ENCODE assay signal across 28 cellular contexts in genomic region chr16:57257455-57258070, GRCh38. TPM values are rescaled to one million over a fixed set of nuclear protein-coding genes. Genes with fewer than 3 reads are reported as not detected.
DNase-seq lines count a peak whose midpoint lies in the region; ATAC-seq and TF ChIP-seq lines count a peak whose summit lies in the region.
"Had no signal": no experiment of that assay in that cellular context is flagged by ENCODE, and none has a peak within 500 bp of the region (broad histone marks: within the 10 kb centered on the region; RNA-seq: fewer than 3 reads in every experiment).

No MANE protein-coding gene starts in this region.

- peaks cover 10% of the 10 kb centered on the region for H3K4me1 Mint-ChIP-seq in activated naive CD8-positive, alpha-beta T cell treated with anti-CD3 and anti-CD28 coated beads, Interleukin-2, amount 10 ng/mL, durations not matched to agents 7 days and 5 days
- H3K4me1 Mint-ChIP-seq in activated naive CD8-positive, alpha-beta T cell treated with anti-CD3 and anti-CD28 coated beads, Interleukin-2, amount 50 U/mL, for 24 hours, result peaks cover 16% of the 10 kb centered on the region
- H3K4me1 Mint-ChIP-seq in chondrocyte (ENCODE audit: low read depth) (peaks cover 9% of the 10 kb centered on the region), mesothelial cell of epicardium (peaks cover 5% of the 10 kb centered on the region), type B pancreatic cell (ENCODE audit: unreplicated experiment) (peaks cover 8% of the 10 kb centered on the region)
- peaks cover 16% of the 10 kb centered on the region for H3K4me1 Mint-ChIP-seq in activated T-cell treated with anti-CD3 and anti-CD28 coated beads, Interleukin-2, amount 50 U/mL, for 72 hours (ENCODE audit: low read depth)

- H3K9me3 Mint-ChIP-seq in activated naive CD8-positive, alpha-beta T cell treated with anti-CD3 and anti-CD28 coated beads, Interleukin-2, amount 10 ng/mL, durations not matched to agents 7 days and 5 days, result no peaks in the 10 kb centered on the region
- no peaks in the 10 kb centered on the region for H3K9me3 Mint-ChIP-seq in activated naive CD8-positive, alpha-beta T cell treated with anti-CD3 and anti-CD28 coated beads, Interleukin-2, amount 50 U/mL, for 24 hours
- H3K9me3 Mint-ChIP-seq in chondrocyte (ENCODE audit: low read depth) (no peaks in the 10 kb centered on the region), mesothelial cell of epicardium (no peaks in the 10 kb centered on the region), type B pancreatic cell (no peaks in the 10 kb centered on the region)
- no peaks in the 10 kb centered on the region for H3K9me3 Mint-ChIP-seq in activated T-cell treated with anti-CD3 and anti-CD28 coated beads, Interleukin-2, amount 50 U/mL, for 72 hours
- H3K9me3 Mint-ChIP-seq: activated naive CD4-positive, alpha-beta T cell treated with anti-CD3 and anti-CD28 coated beads, Interleukin-2, amount 50 U/mL, for 24 hours; activated T-helper 2 cell treated with anti-CD3 and anti-CD28 coated beads, Interferon-gamma antibody, Interleukin-2, Interleukin-4, amounts not matched to agents 10 μg/mL and 5 μg/mL and 100 μg/mL, durations not matched to agents 14 hours and 24 hours and 36 hours; natural killer cell; WTC11 had no signal

- H3K4me3 Mint-ChIP-seq in activated naive CD8-positive, alpha-beta T cell treated with anti-CD3 and anti-CD28 coated beads, Interleukin-2, amount 10 ng/mL, durations not matched to agents 7 days and 5 days, result no peak overlapping the region
- H3K4me3 Mint-ChIP-seq in activated naive CD8-positive, alpha-beta T cell treated with anti-CD3 and anti-CD28 coated beads, Interleukin-2, amount 50 U/mL, for 24 hours, result no peak overlapping the region
- no peak overlapping the region for H3K4me3 Mint-ChIP-seq in chondrocyte (ENCODE audit: unreplicated experiment)
- H3K4me3 Mint-ChIP-seq in mesothelial cell of epicardium, result no peak overlapping the region
- H3K4me3 Mint-ChIP-seq in type B pancreatic cell, result no peak overlapping the region
- no peak overlapping the region for H3K4me3 Mint-ChIP-seq in activated T-cell treated with anti-CD3 and anti-CD28 coated beads, Interleukin-2, amount 50 U/mL, for 72 hours
- H3K4me3 Mint-ChIP-seq: activated naive CD4-positive, alpha-beta T cell treated with anti-CD3 and anti-CD28 coated beads, Interleukin-2, amount 50 U/mL, for 24 hours; CD4-positive, CD25-positive, alpha-beta regulatory T cell; natural killer cell; WTC11 had no signal

- H3K36me3 Mint-ChIP-seq in activated naive CD8-positive, alpha-beta T cell treated with anti-CD3 and anti-CD28 coated beads, Interleukin-2, amount 10 ng/mL, durations not matched to agents 7 days and 5 days, result peaks cover 7% of the 10 kb centered on the region
- peaks cover 3% of the 10 kb centered on the region for H3K36me3 Mint-ChIP-seq in activated naive CD8-positive, alpha-beta T cell treated with anti-CD3 and anti-CD28 coated beads, Interleukin-2, amount 50 U/mL, for 24 hours (ENCODE audit: low read depth)
- H3K36me3 Mint-ChIP-seq in chondrocyte (ENCODE audit: low read depth) (peaks cover 1% of the 10 kb centered on the region), mesothelial cell of epicardium (peaks cover 15% of the 10 kb centered on the region), type B pancreatic cell (peaks cover 1% of the 10 kb centered on the region)
- H3K36me3 Mint-ChIP-seq in activated T-cell treated with anti-CD3 and anti-CD28 coated beads, Interleukin-2, amount 50 U/mL, for 72 hours (ENCODE audit: insufficient read depth in 2 of 2), result peaks cover 1% of the 10 kb centered on the region in 2 donors

- H3K27ac Mint-ChIP-seq in activated naive CD8-positive, alpha-beta T cell treated with anti-CD3 and anti-CD28 coated beads, Interleukin-2, amount 10 ng/mL, durations not matched to agents 7 days and 5 days, result no peak overlapping the region
- no peak overlapping the region for H3K27ac Mint-ChIP-seq in activated naive CD8-positive, alpha-beta T cell treated with anti-CD3 and anti-CD28 coated beads, Interleukin-2, amount 50 U/mL, for 24 hours
- H3K27ac Mint-ChIP-seq in chondrocyte (ENCODE audit: unreplicated experiment) (no peak overlapping the region), mesothelial cell of epicardium (peak overlapping the region; percentile 7), type B pancreatic cell (no peak overlapping the region)
- no peak overlapping the region for H3K27ac Mint-ChIP-seq in activated T-cell treated with anti-CD3 and anti-CD28 coated beads, Interleukin-2, amount 50 U/mL, for 72 hours
- H3K27ac Mint-ChIP-seq: activated naive CD4-positive, alpha-beta T cell treated with anti-CD3 and anti-CD28 coated beads, Interleukin-2, amount 50 U/mL, for 24 hours; activated T-helper 2 cell treated with anti-CD3 and anti-CD28 coated beads, Interferon-gamma antibody, Interleukin-2, Interleukin-4, amounts not matched to agents 10 μg/mL and 5 μg/mL and 100 μg/mL, durations not matched to agents 14 hours and 24 hours and 36 hours; CD4-positive, CD25-positive, alpha-beta regulatory T cell; natural killer cell; WTC11 had no signal

- TF ChIP-seq CTCF in chondrocyte (IDR thresholded peaks at IDR 0.05) (no peak), mesothelial cell of epicardium (IDR thresholded peaks at IDR 0.05; ENCODE audit: unreplicated experiment) (no peak), type B pancreatic cell (conservative IDR thresholded peaks at IDR 0.05) (no peak)

- H3K27me3 Mint-ChIP-seq in activated naive CD8-positive, alpha-beta T cell treated with anti-CD3 and anti-CD28 coated beads, Interleukin-2, amount 10 ng/mL, durations not matched to agents 7 days and 5 days, result no peaks in the 10 kb centered on the region
- no peaks in the 10 kb centered on the region for H3K27me3 Mint-ChIP-seq in activated naive CD8-positive, alpha-beta T cell treated with anti-CD3 and anti-CD28 coated beads, Interleukin-2, amount 50 U/mL, for 24 hours
- no peaks in the 10 kb centered on the region for H3K27me3 Mint-ChIP-seq in chondrocyte (ENCODE audit: low read depth)
- H3K27me3 Mint-ChIP-seq in mesothelial cell of epicardium (ENCODE audit: low read depth), result no peaks in the 10 kb centered on the region
- H3K27me3 Mint-ChIP-seq in type B pancreatic cell, result no peaks in the 10 kb centered on the region
- no peaks in the 10 kb centered on the region for H3K27me3 Mint-ChIP-seq in activated T-cell treated with anti-CD3 and anti-CD28 coated beads, Interleukin-2, amount 50 U/mL, for 72 hours (ENCODE audit: low read depth)
- H3K27me3 Mint-ChIP-seq: activated naive CD4-positive, alpha-beta T cell treated with anti-CD3 and anti-CD28 coated beads, Interleukin-2, amount 50 U/mL, for 24 hours had no signal

- DNase-seq in activated naive CD8-positive, alpha-beta T cell treated with anti-CD3 and anti-CD28 coated beads, Interleukin-2, amount 10 ng/mL, durations not matched to agents 7 days and 5 days, result peak; percentile 15
- DNase-seq in activated naive CD8-positive, alpha-beta T cell treated with anti-CD3 and anti-CD28 coated beads, Interleukin-2, amount 50 U/mL, for 24 hours, result no peak
- peak; percentile 78 for DNase-seq in chondrocyte (ENCODE audit: low spot score)
- DNase-seq in mesothelial cell of epicardium (ENCODE audit: low spot score in 2 of 2, unreplicated experiment in 2 of 2), result peak in 1 of 2 experiments; percentile 21
- peak; percentile 52 for DNase-seq in type B pancreatic cell (ENCODE audit: extremely low spot score, unreplicated experiment)
- DNase-seq in activated T-cell treated with anti-CD3 and anti-CD28 coated beads, Interleukin-2, amount 50 U/mL, for 72 hours, result no peak
- DNase-seq: AML-193; anterior cingulate cortex; Calu3; CD4-positive, CD25-positive, alpha-beta regulatory T cell; DMS79; effector memory CD4-positive, alpha-beta T cell; GF-D8; glutamatergic neuron; HCEC 1CT; natural killer cell; NCI-H1048; NCI-H1694 treated with DMSO at 0.1 percent for 48 hours; NCI-H446 treated with DMSO at 0.1 percent for 48 hours; NCI-H82; occipital lobe; stimulated activated naive CD4-positive, alpha-beta T cell treated with Interleukin-2 at 50 U/mL for 16 hours had no signal

- POLR2A ChIA-PET in activated naive CD8-positive, alpha-beta T cell treated with anti-CD3 and anti-CD28 coated beads, Interleukin-2, amount 10 ng/mL, durations not matched to agents 7 days and 5 days (lab: Charles Lee), result interaction anchor here (1.0 kb wide), 1 partner anchor 12 kb away, joined by 3 read pairs; the partner anchor contains the start of gene ARL2BP

- ATAC-seq in activated naive CD8-positive, alpha-beta T cell treated with anti-CD3 and anti-CD28 coated beads, Interleukin-2, amount 10 ng/mL, durations not matched to agents 7 days and 5 days (ENCODE audit: low read depth), result no peak
- ATAC-seq in activated naive CD8-positive, alpha-beta T cell treated with anti-CD3 and anti-CD28 coated beads, Interleukin-2, amount 50 U/mL, for 24 hours, result no peak
- ATAC-seq in GM21723 (IDR thresholded peaks at IDR 0.05; ENCODE audit: unreplicated experiment), result no peak
- no peak for ATAC-seq in activated T-cell treated with anti-CD3 and anti-CD28 coated beads, Interleukin-2, amount 50 U/mL, for 72 hours (replicated peaks in 1 of 2)
- ATAC-seq in HG03571 (IDR thresholded peaks at IDR 0.05; ENCODE audit: unreplicated experiment), result no peak
- ATAC-seq: natural killer cell, WTC11 had no signal

RNA-seq across cellular contexts. Expression of gene ARL2BP, which starts 12.5 kb away (rescaled TPM):
- 10 to 100 TPM; 34.9 to 37.9 TPM for total RNA-seq in activated naive CD8-positive, alpha-beta T cell treated with anti-CD3 and anti-CD28 coated beads, Interleukin-2, amount 10 ng/mL, durations not matched to agents 7 days and 5 days
- total RNA-seq in chondrocyte (69.5 to 89.1 TPM (median 70.1 TPM) in 3 replicates), mesothelial cell of epicardium (34.4 to 38.2 TPM (median 35.9 TPM) in 3 replicates), type B pancreatic cell (ENCODE audit: low replicate concordance) (37.7 and 49.4 TPM in 2 replicates)
- total RNA-seq in activated T-cell treated with anti-CD3 and anti-CD28 coated beads, Interleukin-2, amount 50 U/mL, for 72 hours, result 10 to 100 TPM; 27.9 to 30.3 TPM

RNA-seq across cellular contexts. Expression of gene PLLP, which starts 26.9 kb away (rescaled TPM):
- under 1 TPM; 0.08 to 0.26 TPM for total RNA-seq in activated naive CD8-positive, alpha-beta T cell treated with anti-CD3 and anti-CD28 coated beads, Interleukin-2, amount 10 ng/mL, durations not matched to agents 7 days and 5 days
- total RNA-seq in chondrocyte (0.02 TPM in 1 of 3 replicates, not detected in the others), mesothelial cell of epicardium (1.1 to 1.8 TPM (median 1.2 TPM) in 3 replicates), type B pancreatic cell (ENCODE audit: low replicate concordance) (4.9 and 5.1 TPM in 2 replicates)
- under 1 TPM in 1 of 2 donors, not detected in 1; 0.48 TPM for total RNA-seq in activated T-cell treated with anti-CD3 and anti-CD28 coated beads, Interleukin-2, amount 50 U/mL, for 72 hours
- total RNA-seq: CD4-positive, CD25-positive, alpha-beta regulatory T cell; natural killer cell; SJSA1 had no signal

Comparison
In these comparisons a context has a peak if more than half of its experiments do, and no peak if none do; other contexts are left out.
1. DNase-seq: peak in activated naive CD8-positive, alpha-beta T cell treated with anti-CD3 and anti-CD28 coated beads, Interleukin-2, amount 10 ng/mL, durations not matched to agents 7 days and 5 days (single experiment), chondrocyte (single experiment) and type B pancreatic cell (single experiment); none in activated naive CD8-positive, alpha-beta T cell treated with anti-CD3 and anti-CD28 coated beads, Interleukin-2, amount 50 U/mL, for 24 hours (single experiment) and activated T-cell treated with anti-CD3 and anti-CD28 coated beads, Interleukin-2, amount 50 U/mL, for 72 hours (0 of 2).